ENCODE assay signal across 10 cellular contexts in the genomic region with DNA sequence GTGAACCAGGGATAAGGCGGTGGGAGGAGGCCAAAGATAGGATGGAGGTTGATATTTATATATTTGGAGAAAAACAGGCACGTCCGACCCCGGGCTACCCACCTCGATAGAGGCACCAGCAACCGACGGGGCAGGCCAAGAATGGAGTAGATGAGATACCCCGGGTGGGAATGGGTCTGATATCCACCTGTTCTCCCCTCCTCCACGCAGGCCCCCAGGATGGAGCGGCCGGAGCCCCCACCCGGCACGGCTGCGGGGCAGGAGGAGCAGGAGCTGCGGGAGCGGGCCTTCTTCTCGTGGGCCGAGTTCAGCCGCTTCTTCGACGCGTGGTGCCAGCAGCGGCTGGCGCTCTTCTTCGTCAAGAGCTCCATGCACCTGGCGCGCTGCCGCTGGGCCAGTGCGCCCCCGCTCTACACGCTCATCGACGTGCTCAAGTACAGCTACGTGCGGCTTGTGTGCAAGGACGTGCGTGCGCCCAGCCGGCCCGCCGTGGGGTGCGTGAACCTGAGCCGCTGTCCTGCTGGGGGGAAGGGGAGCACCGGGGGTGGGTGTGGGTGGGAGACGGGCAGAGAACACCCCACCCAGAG.
DNase-seq lines count a peak whose midpoint lies in the region; ATAC-seq and TF ChIP-seq lines count a peak whose summit lies in the region.
"Had no signal": no experiment of that assay in that cellular context is flagged by ENCODE, and none has a peak within 500 bp of the region (broad histone marks: within the 10 kb centered on the region; RNA-seq: fewer than 3 reads in every experiment).

No MANE protein-coding gene starts in this region.

- H3K4me3 ChIP-seq in fibroblast of mammary gland (ENCODE audit: control insufficient read depth, low read depth, low read length) (peak overlapping the region; percentile 89), skeletal muscle cell (ENCODE audit: low read depth, low read length) (peak overlapping the region; percentile 94)

- H3K9me3 Mint-ChIP-seq in activated T-cell treated with anti-CD3 and anti-CD28 coated beads, Interleukin-2, amount 50 U/mL, for 24 hours: no peaks in the 10 kb centered on the region

- no peak for TF ChIP-seq CTCF in fibroblast of mammary gland (conservative IDR thresholded peaks at IDR 0.05; ENCODE audit: control insufficient read depth, insufficient read depth, low read depth, low read length)

- H3K36me3 Mint-ChIP-seq in activated T-cell treated with anti-CD3 and anti-CD28 coated beads, Interleukin-2, amount 50 U/mL, for 24 hours (ENCODE audit: low read depth): peaks cover 75% of the 10 kb centered on the region

- H3K4me3 Mint-ChIP-seq in activated T-cell treated with anti-CD3 and anti-CD28 coated beads, Interleukin-2, amount 50 U/mL, for 24 hours: peak overlapping the region; percentile 94

- ATAC-seq in HG02981 (IDR thresholded peaks at IDR 0.05; ENCODE audit: unreplicated experiment) (no peak), GM21390 (IDR thresholded peaks at IDR 0.05; ENCODE audit: unreplicated experiment) (no peak)
- ATAC-seq: Panc1 had no signal

- H3K27me3 Mint-ChIP-seq in activated T-cell treated with anti-CD3 and anti-CD28 coated beads, Interleukin-2, amount 50 U/mL, for 24 hours: no peaks in the 10 kb centered on the region

- DNase-seq in activated T-cell treated with anti-CD3 and anti-CD28 coated beads, Interleukin-2, amount 50 U/mL, for 24 hours: no peak
- no peak for DNase-seq in activated T-cell treated with anti-CD3 and anti-CD28 coated beads, Interleukin-2, amount 50 U/mL, for 1 hour
- DNase-seq in SHP77 treated with DMSO at 0.1 percent for 48 hours (lab: John Stamatoyannopoulos, UW): peak; percentile 33
- no peak for DNase-seq in fibroblast of mammary gland (ENCODE audit: low read depth)
- no peak for DNase-seq in skeletal muscle cell (ENCODE audit: low read depth)
- DNase-seq in COR-L47 (lab: John Stamatoyannopoulos, UW): no peak
- DNase-seq: BE2C had no signal

- peaks cover 45% of the 10 kb centered on the region for H3K4me1 Mint-ChIP-seq in activated T-cell treated with anti-CD3 and anti-CD28 coated beads, Interleukin-2, amount 50 U/mL, for 24 hours (ENCODE audit: low read depth)

- peak overlapping the region; percentile 100 for H3K27ac Mint-ChIP-seq in activated T-cell treated with anti-CD3 and anti-CD28 coated beads, Interleukin-2, amount 50 U/mL, for 24 hours
